Comparison of ENCODE assay signal across 8 cellular contexts in the genomic region with DNA sequence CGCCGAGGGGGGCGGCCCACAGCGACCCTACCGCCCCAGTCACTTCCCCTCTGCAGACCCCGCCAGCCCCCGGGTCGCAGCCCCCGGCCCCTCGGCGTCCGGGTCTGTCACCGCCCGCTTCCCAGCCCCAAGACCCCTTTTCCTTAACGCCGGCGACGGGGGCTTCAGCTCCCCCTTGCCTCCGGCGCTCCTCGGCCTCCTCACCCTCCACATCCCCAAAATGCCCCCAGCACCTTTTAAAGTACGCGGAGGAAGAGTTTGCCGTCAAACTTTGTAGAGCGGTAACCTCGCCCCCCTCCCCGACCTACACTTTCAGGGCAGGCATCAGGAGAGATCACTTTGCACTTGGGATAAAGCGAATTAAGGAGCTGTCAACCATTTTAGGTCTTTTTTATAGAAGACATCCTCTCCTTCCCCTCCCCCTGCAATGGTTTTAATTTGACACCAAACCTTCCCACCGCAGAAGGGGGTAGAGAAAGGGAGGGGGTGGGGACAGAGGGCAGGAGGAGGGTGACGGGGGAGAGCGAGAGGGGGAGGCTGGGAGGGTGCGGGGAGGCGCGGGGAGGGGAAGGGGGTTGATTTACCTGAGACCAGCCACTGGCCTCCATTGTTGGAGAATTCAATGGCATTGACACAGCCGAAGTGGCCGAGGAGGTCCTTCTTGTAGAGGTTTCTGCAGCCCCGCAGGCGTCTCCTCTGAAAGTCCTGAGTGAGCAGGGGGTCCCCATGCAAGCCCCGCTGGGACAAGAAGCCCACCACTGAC. TPM values are rescaled to one million over a fixed set of nuclear protein-coding genes. Genes with fewer than 3 reads are reported as not detected.
DNase-seq lines count a peak whose midpoint lies in the region; ATAC-seq and TF ChIP-seq lines count a peak whose summit lies in the region.

No MANE protein-coding gene starts in this region.

- DNase-seq in AG04449 (ENCODE audit: low read depth, low spot score) (no peak), Kasumi-1 (lab: John Stamatoyannopoulos, UW) (peak; percentile 23 to 32), lower leg skin (ENCODE audit: low spot score in 2 of 2) (peak in 1 of 2 donors; percentile 83)
- peak; percentile 55 for DNase-seq in stimulated activated naive CD8-positive, alpha-beta T cell treated with anti-CD3 and anti-CD28 coated beads, Interleukin-15, Interleukin-2, amounts not matched to agents 100 U/mL and 50 U/mL, for 24 hours

- peaks cover 9% of the 10 kb centered on the region for H3K27me3 Mint-ChIP-seq in dendritic cell treated with granulocyte-macrophage colony-stimulating factor and Interleukin-4, amounts not matched to agents 40 ng/mL and 50 ng/mL, for 4 days

- H3K27ac Mint-ChIP-seq in dendritic cell treated with granulocyte-macrophage colony-stimulating factor and Interleukin-4, amounts not matched to agents 40 ng/mL and 50 ng/mL, for 4 days: peak overlapping the region; percentile 96

- CTCF ChIA-PET in AG04449 (lab: Yijun Ruan, JAX): interaction anchor here (0.6 to 4.2 kb wide), 8 partner anchors 8 to 210 kb away, joined by 3 to 34 read pairs (median 6); no protein-coding TSS in a partner anchor

- peak overlapping the region; percentile 92 for H3K4me3 Mint-ChIP-seq in dendritic cell treated with granulocyte-macrophage colony-stimulating factor and Interleukin-4, amounts not matched to agents 40 ng/mL and 50 ng/mL, for 4 days

- 1% methylated on average over 31 to 36 of the region's 39 CpGs for WGBS in lower leg skin, 2 donors

- TF ChIP-seq POLR2A in GM18505 (IDR thresholded peaks at IDR 0.05; ENCODE audit: borderline replicate concordance, extremely low read depth, insufficient read depth, insufficient read length) (no peak), lower leg skin (IDR thresholded peaks at IDR 0.05) (no peak)

- POLR2A ChIA-PET in AG04449 (lab: Yijun Ruan, JAX): interaction anchor here (0.8 to 1.0 kb wide), 2 partner anchors 19 to 39 kb away, joined by 3 to 4 read pairs; no protein-coding TSS in a partner anchor

- ATAC-seq in GM18505 (IDR thresholded peaks at IDR 0.05; ENCODE audit: unreplicated experiment) (peak; percentile 4), HG03521 (IDR thresholded peaks at IDR 0.05; ENCODE audit: unreplicated experiment) (no peak)
- peak; percentile 4 to 6 for ATAC-seq in activated CD4-positive, CD25-positive, alpha-beta regulatory T cell treated with anti-CD3 and anti-CD28 coated beads, Interleukin-2, amount 50 U/mL, for 24 hours
- ATAC-seq in stimulated activated naive CD8-positive, alpha-beta T cell treated with anti-CD3 and anti-CD28 coated beads, Interleukin-15, Interleukin-2, amounts not matched to agents 100 U/mL and 50 U/mL, for 24 hours: peak; percentile 12

- TF ChIP-seq CTCF in AG04449 (IDR thresholded peaks at IDR 0.05; ENCODE audit: insufficient read depth, low read length, missing control alignments): no peak
- no peak for TF ChIP-seq CTCF in lower leg skin (IDR thresholded peaks at IDR 0.05)

- H3K4me3 ChIP-seq in AG04449 (ENCODE audit: low read depth, low read length): peak overlapping the region; percentile 84
- H3K4me3 ChIP-seq in lower leg skin (ENCODE audit: low read depth, poor library complexity, severe bottlenecking): peak overlapping the region; percentile 93

- H3K9me3 Mint-ChIP-seq in dendritic cell treated with granulocyte-macrophage colony-stimulating factor and Interleukin-4, amounts not matched to agents 40 ng/mL and 50 ng/mL, for 4 days: no peaks in the 10 kb centered on the region

- H3K4me1 Mint-ChIP-seq in dendritic cell treated with granulocyte-macrophage colony-stimulating factor and Interleukin-4, amounts not matched to agents 40 ng/mL and 50 ng/mL, for 4 days (ENCODE audit: low read depth): peaks cover 40% of the 10 kb centered on the region

- H3K36me3 Mint-ChIP-seq in dendritic cell treated with granulocyte-macrophage colony-stimulating factor and Interleukin-4, amounts not matched to agents 40 ng/mL and 50 ng/mL, for 4 days (ENCODE audit: low read depth): peaks cover 51% of the 10 kb centered on the region

- intact Hi-C loops in dendritic cell treated with granulocyte-macrophage colony-stimulating factor and Interleukin-4, amounts not matched to agents 40 ng/mL and 50 ng/mL, for 4 days (cut with micrococcal nuclease): loop anchor here (2.0 to 5.0 kb wide), 2 partner anchors 40 to 176 kb away; partner anchors contain the start of gene EXD2
- intact Hi-C loops in lower leg skin (cut with DNase I; ENCODE audit: low total_unique reads): no loop called here

RNA-seq across cellular contexts. Expression of gene DCAF5, which starts 0.6 kb away (rescaled TPM):
- 10 to 100 TPM; 31.8 to 60.0 (median 38.5) TPM for total RNA-seq in lower leg skin

RNA-seq across cellular contexts. Expression of gene EXD2, which starts 38.9 kb away (rescaled TPM):
- total RNA-seq in lower leg skin: 10 to 100 TPM; 14.9 to 28.0 (median 18.1) TPM
